Comparison of ENCODE assay signal across 8 cellular contexts in genomic region chr11:31870609-31871309, GRCh38. TPM values are rescaled to one million over a fixed set of nuclear protein-coding genes. Genes with fewer than 3 reads are reported as not detected.
DNase-seq lines count a peak whose midpoint lies in the region; ATAC-seq and TF ChIP-seq lines count a peak whose summit lies in the region.

No MANE protein-coding gene starts in this region.

- no peak overlapping the region for H3K4me3 Mint-ChIP-seq in activated CD8-positive, alpha-beta T cell treated with anti-CD3 and anti-CD28 coated beads, Interleukin-2, amount 10 ng/mL, durations not matched to agents 7 days and 5 days

- ATAC-seq in activated CD8-positive, alpha-beta T cell treated with anti-CD3 and anti-CD28 coated beads, Interleukin-2, amount 10 ng/mL, durations not matched to agents 7 days and 5 days: no peak
- no peak for ATAC-seq in HG03135 (IDR thresholded peaks at IDR 0.05; ENCODE audit: unreplicated experiment)

- TF ChIP-seq CTCF in GM12872 (IDR thresholded peaks at IDR 0.05; ENCODE audit: insufficient read depth, low read depth, low read length): peak; percentile 67

- H3K27ac Mint-ChIP-seq in activated CD8-positive, alpha-beta T cell treated with anti-CD3 and anti-CD28 coated beads, Interleukin-2, amount 10 ng/mL, durations not matched to agents 7 days and 5 days: no peak overlapping the region

- DNase-seq in AG08395 (ENCODE audit: low spot score) (peak; percentile 40), NCI-H146 (lab: John Stamatoyannopoulos, UW) (peak; percentile 70), glomerular visceral epithelial cell (ENCODE audit: extremely low spot score) (peak; percentile 46), renal cortical epithelial cell (ENCODE audit: low read depth) (peak; percentile 31), T1000 (lab: John Stamatoyannopoulos, UW) (no peak)
- peak; percentile 35 for DNase-seq in activated CD8-positive, alpha-beta T cell treated with anti-CD3 and anti-CD28 coated beads, Interleukin-2, amount 10 ng/mL, durations not matched to agents 7 days and 5 days

- H3K4me1 Mint-ChIP-seq in activated CD8-positive, alpha-beta T cell treated with anti-CD3 and anti-CD28 coated beads, Interleukin-2, amount 10 ng/mL, durations not matched to agents 7 days and 5 days (ENCODE audit: low read depth): no peaks in the 10 kb centered on the region

- POLR2A ChIA-PET in activated CD8-positive, alpha-beta T cell treated with anti-CD3 and anti-CD28 coated beads, Interleukin-2, amount 10 ng/mL, durations not matched to agents 7 days and 5 days (lab: Charles Lee): no interaction called here

- peaks cover 7% of the 10 kb centered on the region for H3K27me3 Mint-ChIP-seq in activated CD8-positive, alpha-beta T cell treated with anti-CD3 and anti-CD28 coated beads, Interleukin-2, amount 10 ng/mL, durations not matched to agents 7 days and 5 days (ENCODE audit: low read depth)

- H3K36me3 Mint-ChIP-seq in activated CD8-positive, alpha-beta T cell treated with anti-CD3 and anti-CD28 coated beads, Interleukin-2, amount 10 ng/mL, durations not matched to agents 7 days and 5 days (ENCODE audit: low read depth): no peaks in the 10 kb centered on the region

- CTCF ChIA-PET in activated CD8-positive, alpha-beta T cell treated with anti-CD3 and anti-CD28 coated beads, Interleukin-2, amount 10 ng/mL, durations not matched to agents 7 days and 5 days (lab: Charles Lee): interaction anchor here (1.2 to 2.5 kb wide), 5 partner anchors 11 to 764 kb away, joined by 3 to 8 read pairs (median 5); no protein-coding TSS in a partner anchor

- no peaks in the 10 kb centered on the region for H3K9me3 Mint-ChIP-seq in activated CD8-positive, alpha-beta T cell treated with anti-CD3 and anti-CD28 coated beads, Interleukin-2, amount 10 ng/mL, durations not matched to agents 7 days and 5 days (ENCODE audit: insufficient read depth)

RNA-seq across cellular contexts. Expression of gene PAX6, which starts 59.6 kb away (rescaled TPM):
- total RNA-seq in activated CD8-positive, alpha-beta T cell treated with anti-CD3 and anti-CD28 coated beads, Interleukin-2, amount 10 ng/mL, durations not matched to agents 7 days and 5 days: not detected
- total RNA-seq in renal cortical epithelial cell: 4.2 and 6.5 TPM in 2 replicates
